Comparison of ENCODE assay signal across 8 cellular contexts in the genomic region with DNA sequence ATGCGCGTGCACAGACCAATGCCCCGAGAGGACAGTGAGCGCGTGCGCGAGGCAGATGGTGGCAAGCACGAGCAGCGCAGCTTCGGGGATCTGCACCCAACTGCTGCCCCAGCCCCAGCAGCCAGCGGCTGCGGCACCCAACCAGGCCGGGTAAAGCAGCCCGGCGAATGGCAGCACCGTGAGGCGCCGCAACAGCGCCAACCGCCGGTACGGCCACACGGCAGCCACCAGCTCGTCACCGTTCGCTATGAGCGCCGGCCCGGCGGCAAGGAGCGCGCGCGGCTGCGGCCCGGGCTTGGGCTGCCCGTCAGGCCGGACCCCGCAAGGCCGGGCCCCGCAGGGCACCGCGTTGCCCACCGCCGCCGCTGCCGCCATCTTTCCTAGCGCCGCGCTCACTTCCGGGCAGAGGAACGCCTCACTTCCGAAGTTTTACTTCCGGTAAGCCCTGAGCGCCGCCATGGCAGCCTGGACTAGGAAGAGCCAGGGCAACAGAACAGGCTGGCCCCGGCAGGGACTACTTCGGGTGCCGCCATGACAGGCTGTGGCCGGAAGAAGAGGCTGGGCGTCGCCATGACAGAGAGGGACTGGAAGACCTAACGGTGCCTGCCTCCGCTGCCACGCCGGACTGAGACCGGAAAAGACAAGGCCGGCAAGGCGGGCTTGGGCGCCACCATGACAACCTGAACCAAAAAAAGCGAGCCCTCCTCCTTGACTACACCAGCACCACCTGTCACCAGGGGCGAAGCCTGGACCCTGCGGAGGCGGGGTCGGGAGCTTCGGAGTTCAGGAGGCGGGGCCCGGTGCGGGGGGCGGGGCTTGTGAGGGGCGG. TPM values are rescaled to one million over a fixed set of nuclear protein-coding genes. Genes with fewer than 3 reads are reported as not detected.
DNase-seq lines count a peak whose midpoint lies in the region; ATAC-seq and TF ChIP-seq lines count a peak whose summit lies in the region.

A gene (minus strand): TSS at position 385 of the 829 bp plus-strand sequence. CDS start 10 bp downstream, at position 375.

- no peaks in the 10 kb centered on the region; the same call in 1 of the 2 replicates for H3K4me1 ChIP-seq in Caco-2

- H3K4me1 Mint-ChIP-seq in Caco-2 (ENCODE audit: low read depth, unreplicated experiment): no peaks in the 10 kb centered on the region
- peaks cover 28 to 36% of the 10 kb centered on the region in 2 donors for H3K4me1 Mint-ChIP-seq in effector memory CD8-positive, alpha-beta T cell (ENCODE audit: low read depth in 2 of 2)
- H3K4me1 Mint-ChIP-seq in memory B cell: peaks cover 21% of the 10 kb centered on the region

- BruUV-seq in Caco-2 (replicated peaks; lab: Mats Ljungman, UMichigan): no TSS peak

- H3K36me3 ChIP-seq in Caco-2 (ENCODE audit: control insufficient read depth, insufficient read depth, low read length): no peaks in the 10 kb centered on the region; the same call in 1 of the 2 replicates

- H3K9me3 ChIP-seq in Caco-2: no peaks in the 10 kb centered on the region

- ATAC-seq in GM21360 (IDR thresholded peaks at IDR 0.05; ENCODE audit: unreplicated experiment) (peak; percentile 53), memory B cell (ENCODE audit: low read depth) (peak; percentile 68)
- peak; percentile 71 for ATAC-seq in effector memory CD8-positive, alpha-beta T cell (replicated peaks)

- peak within 1 kb of the TSS; percentile 99 for H3K4me3 ChIP-seq in Caco-2 (ENCODE audit: low read depth, low read length)

- H3K9me3 Mint-ChIP-seq in Caco-2 (ENCODE audit: unreplicated experiment) (no peaks in the 10 kb centered on the region), memory B cell (no peaks in the 10 kb centered on the region)
- H3K9me3 Mint-ChIP-seq in effector memory CD8-positive, alpha-beta T cell: no peaks in the 10 kb centered on the region

- H3K27me3 Mint-ChIP-seq in Caco-2 (ENCODE audit: insufficient read depth, unreplicated experiment) (no peaks in the 10 kb centered on the region), memory B cell (no peaks in the 10 kb centered on the region)
- H3K27me3 Mint-ChIP-seq in effector memory CD8-positive, alpha-beta T cell: no peaks in the 10 kb centered on the region

- peak within 1 kb of the TSS; percentile 82 for H3K4me3 Mint-ChIP-seq in Caco-2 (ENCODE audit: unreplicated experiment)
- peak within 1 kb of the TSS; percentile 72 to 84 for H3K4me3 Mint-ChIP-seq in effector memory CD8-positive, alpha-beta T cell
- H3K4me3 Mint-ChIP-seq in memory B cell: peak within 1 kb of the TSS; percentile 89

- DNase-seq in Caco-2 (peak; percentile 93 to 97), HT1080 (ENCODE audit: low read depth) (peak; percentile 95), NOMO-1 (lab: John Stamatoyannopoulos, UW; ENCODE audit: unreplicated experiment in 2 of 2) (peak; percentile 96 to 97), memory B cell (ENCODE audit: low spot score in 2 of 2) (peak; percentile 91 to 93)
- peak; percentile 92 to 94 (median 93) for DNase-seq in effector memory CD8-positive, alpha-beta T cell
- peak; percentile 82 for DNase-seq in stimulated activated CD8-positive, alpha-beta memory T cell treated with anti-CD3 and anti-CD28 coated beads, Interleukin-12 subunit alpha, Interleukin-12 subunit beta, amount 100 ng/mL, for 24 hours (ENCODE audit: extremely low read depth)

- POLR2A ChIA-PET in Caco-2 (lab: Charles Lee): interaction anchor here (0.5 to 1.0 kb wide), 8 partner anchors 60 to 207 kb away, joined by 3 to 10 read pairs (median 5); a partner anchor contains a TSS
- POLR2A ChIA-PET in activated CD8-positive, alpha-beta memory T cell treated with anti-CD3 and anti-CD28 coated beads for 36 hours (lab: Charles Lee): interaction anchor here (0.6 to 1.7 kb wide), 7 partner anchors 9 to 237 kb away, joined by 3 to 16 read pairs (median 5); a partner anchor contains a TSS

- CTCF ChIA-PET in Caco-2 (lab: Charles Lee): interaction anchor here (0.6 to 0.7 kb wide), 2 partner anchors 112 to 225 kb away, joined by 3 read pairs; no protein-coding TSS in a partner anchor
- CTCF ChIA-PET in activated CD8-positive, alpha-beta memory T cell treated with anti-CD3 and anti-CD28 coated beads for 36 hours (lab: Charles Lee): interaction anchor here (0.6 to 2.8 kb wide), 4 partner anchors 13 to 117 kb away, joined by 3 to 12 read pairs (median 4); no protein-coding TSS in a partner anchor

- no peaks in the 10 kb centered on the region for H3K27me3 ChIP-seq in Caco-2 (replicated peaks; ENCODE audit: control insufficient read depth, insufficient read depth, low read length)

- TF ChIP-seq CTCF in Caco-2 (IDR thresholded peaks at IDR 0.05; ENCODE audit: insufficient read depth in 1 of 2, low read depth in 1 of 2, low read length in 1 of 2, severe bottlenecking in 1 of 2, unreplicated experiment in 1 of 2): no peak

- H3K27ac Mint-ChIP-seq in Caco-2 (ENCODE audit: unreplicated experiment) (peak within 1 kb of the TSS; percentile 93), memory B cell (peak within 1 kb of the TSS; percentile 99)
- peak within 1 kb of the TSS; percentile 89 to 97 for H3K27ac Mint-ChIP-seq in effector memory CD8-positive, alpha-beta T cell

- H3K36me3 Mint-ChIP-seq in Caco-2 (ENCODE audit: insufficient read depth, unreplicated experiment) (peaks cover 20% of the 10 kb centered on the region), memory B cell (peaks cover 10% of the 10 kb centered on the region)
- peaks cover 67% of the 10 kb centered on the region for H3K36me3 Mint-ChIP-seq in effector memory CD8-positive, alpha-beta T cell (ENCODE audit: insufficient read depth)

- intact Hi-C loops in Caco-2 (cut with micrococcal nuclease; ENCODE audit: unreplicated experiment): loop anchor here (1.0 to 10.0 kb wide), 4 partner anchors 37 to 201 kb away; a partner anchor contains a TSS

RNA-seq across cellular contexts. Expression of the gene that starts here (rescaled TPM):
- total RNA-seq in Caco-2 (2022): 83.0 and 93.1 TPM in 2 replicates
- total RNA-seq in HT1080 (2014; rRNA removed; shearing (Covaris generic)): 41.2 and 53.8 TPM in 2 replicates
- polyA plus RNA-seq in HT1080 (2015; cell fraction: cytosol; rRNA removed): 42.9 and 49.4 TPM in 2 replicates
- 239 and 247 TPM in 2 replicates for polyA plus RNA-seq in HT1080 (2015; cell fraction: nucleus; rRNA removed)
- total RNA-seq in activated CD8-positive, alpha-beta memory T cell treated with anti-CD3 and anti-CD28 coated beads for 36 hours: 10 to 100 TPM; 88.6 to 96.1 TPM

Comparison
In these comparisons a context has a peak if more than half of its experiments do, and no peak if none do; other contexts are left out.
1. Peak in every context shown above with its lines: DNase-seq, ATAC-seq and H3K4me3 ChIP-seq.